In genomic region chr1:224513787-224514209, GRCh38 we compare ENCODE assay signal across 8 cellular contexts.
A peak's percentile ranks its signal among the peaks of the same experiment; 100 is the strongest.
DNase-seq lines count a peak whose midpoint lies in the region; ATAC-seq and TF ChIP-seq lines count a peak whose summit lies in the region.

No MANE protein-coding gene starts in this region.

- no peak overlapping the region for H4K8ac ChIP-seq in neuronal stem cell (ENCODE audit: low read depth, low read length)

- H4K91ac ChIP-seq in neuronal stem cell (ENCODE audit: low read depth, low read length, poor library complexity): no peak overlapping the region

- H3K4me3 Mint-ChIP-seq in activated T-cell treated with anti-CD3 and anti-CD28 coated beads, Interleukin-2, amount 50 U/mL, for 4 hours: no peak overlapping the region

- H3K23ac ChIP-seq in neuronal stem cell (ENCODE audit: low read depth, low read length, poor library complexity): no peak overlapping the region

- in situ Hi-C loops in KBM-7 (cut with MboI; ENCODE audit: low pct_unique_long_range_greater_than_20kb, low sequenced_read_pairs): loop anchor here (25.0 kb wide), 1 partner anchor 349 kb away; no protein-coding TSS in a partner anchor

- H2AFZ ChIP-seq in fibroblast of lung (ENCODE audit: low read length) (peak overlapping the region; percentile 0), neuronal stem cell (ENCODE audit: low read length) (peak overlapping the region; percentile 72)

- no peaks in the 10 kb centered on the region for H3K36me3 Mint-ChIP-seq in activated T-cell treated with anti-CD3 and anti-CD28 coated beads, Interleukin-2, amount 50 U/mL, for 4 hours (ENCODE audit: insufficient read depth)

- no peak overlapping the region for H3K27ac ChIP-seq in DOHH2 (ENCODE audit: low read depth, low read length)
- no peak overlapping the region for H3K27ac ChIP-seq in Peyer's patch
- H3K27ac ChIP-seq in fibroblast of lung (ENCODE audit: insufficient read depth, low read length): no peak overlapping the region
- H3K27ac ChIP-seq in neuronal stem cell (replicated peaks; ENCODE audit: low read length): no peak overlapping the region
- no peak overlapping the region for H3K27ac ChIP-seq in testis

- H2BK120ac ChIP-seq in neuronal stem cell (ENCODE audit: low read depth, low read length): no peak overlapping the region

- no peak overlapping the region for H3K14ac ChIP-seq in neuronal stem cell (ENCODE audit: low read length)

- TF ChIP-seq CTCF in DOHH2 (IDR thresholded peaks at IDR 0.05; ENCODE audit: low read depth, low read length, poor library complexity, severe bottlenecking) (peak; percentile 96), Peyer's patch (IDR thresholded peaks at IDR 0.05) (peak; percentile 54 to 94 (median 88)), fibroblast of lung (conservative IDR thresholded peaks at IDR 0.05 in 1 of 2, IDR thresholded peaks at IDR 0.05 in 1 of 2; ENCODE audit: low read depth in 1 of 2, low read length in 2 of 2) (peak; percentile 83 to 91), testis (IDR thresholded peaks at IDR 0.05) (peak; percentile 75 to 89 (median 86))

- H3K4me1 ChIP-seq in DOHH2 (ENCODE audit: control insufficient read depth, low read length): peaks cover 29% of the 10 kb centered on the region
- no peaks in the 10 kb centered on the region for H3K4me1 ChIP-seq in Peyer's patch
- peaks cover 16% of the 10 kb centered on the region for H3K4me1 ChIP-seq in fibroblast of lung (ENCODE audit: control insufficient read depth, extremely low read depth, insufficient read depth, low read length)
- no peaks in the 10 kb centered on the region for H3K4me1 ChIP-seq in neuronal stem cell (ENCODE audit: control insufficient read depth in 2 of 2, insufficient read depth in 1 of 2, low read depth in 1 of 2, low read length in 2 of 2)
- no peaks in the 10 kb centered on the region for H3K4me1 ChIP-seq in testis

- H2BK15ac ChIP-seq in neuronal stem cell (ENCODE audit: low read length): no peak overlapping the region

- H3K9me3 ChIP-seq in DOHH2 (ENCODE audit: control insufficient read depth, insufficient read depth, low read length): no peaks in the 10 kb centered on the region
- H3K9me3 ChIP-seq in Peyer's patch: no peaks in the 10 kb centered on the region
- no peaks in the 10 kb centered on the region for H3K9me3 ChIP-seq in fibroblast of lung (ENCODE audit: control insufficient read depth, insufficient read depth, low read depth, low read length)
- no peaks in the 10 kb centered on the region for H3K9me3 ChIP-seq in neuronal stem cell (replicated peaks in 1 of 2; ENCODE audit: control insufficient read depth in 2 of 2, insufficient read depth in 1 of 2, low read depth in 1 of 2, low read length in 2 of 2)
- no peaks in the 10 kb centered on the region for H3K9me3 ChIP-seq in testis

- H3K27me3 ChIP-seq in DOHH2 (ENCODE audit: control insufficient read depth, low read length) (no peaks in the 10 kb centered on the region), Peyer's patch (no peaks in the 10 kb centered on the region), fibroblast of lung (ENCODE audit: control insufficient read depth, insufficient read depth, low read length) (no peaks in the 10 kb centered on the region), neuronal stem cell (ENCODE audit: control insufficient read depth in 3 of 3, insufficient read depth in 3 of 3, low read depth in 1 of 3, low read length in 3 of 3) (no peaks in the 10 kb centered on the region), testis (no peaks in the 10 kb centered on the region)

- H3K9ac ChIP-seq in fibroblast of lung (ENCODE audit: insufficient read depth, low read length) (no peak overlapping the region), neuronal stem cell (ENCODE audit: low read depth, low read length, poor library complexity) (no peak overlapping the region)

- H3K27me3 Mint-ChIP-seq in activated T-cell treated with anti-CD3 and anti-CD28 coated beads, Interleukin-2, amount 50 U/mL, for 4 hours (ENCODE audit: low read depth): no peaks in the 10 kb centered on the region

- H3K4me3 ChIP-seq in DOHH2 (ENCODE audit: low read length) (no peak overlapping the region), Peyer's patch (no peak overlapping the region), fibroblast of lung (replicated peaks in 1 of 4; ENCODE audit: control extremely low read depth in 1 of 4, insufficient read depth in 1 of 4, low read depth in 3 of 4, low read length in 4 of 4) (no peak overlapping the region), neuronal stem cell (ENCODE audit: low read length in 2 of 2) (no peak overlapping the region), testis (no peak overlapping the region)

- H3K4me1 Mint-ChIP-seq in activated T-cell treated with anti-CD3 and anti-CD28 coated beads, Interleukin-2, amount 50 U/mL, for 4 hours (ENCODE audit: low read depth): peaks cover 6% of the 10 kb centered on the region

- no peak overlapping the region for H3K4ac ChIP-seq in neuronal stem cell (ENCODE audit: low read length)

- H2BK12ac ChIP-seq in neuronal stem cell (ENCODE audit: low read length): no peak overlapping the region

- WGBS in neuronal stem cell (ENCODE audit: extremely low coverage in 2 of 2, insufficient read length in 2 of 2, insufficient replicate concordance in 1 of 2), 2 donors: no CpG with 5 or more reads among the region's 11 CpGs
- WGBS in testis, 2 donors: 3 to 6% methylated on average over 11 of the region's 11 CpGs

- DNase-seq in KBM-7: peak; percentile 88
- DNase-seq in Peyer's patch: peak; percentile 70 to 92 (median 87)
- peak; percentile 84 for DNase-seq in activated T-cell treated with anti-CD3 and anti-CD28 coated beads, Interleukin-2, amount 50 U/mL, for 4 hours
- DNase-seq in fibroblast of lung (ENCODE audit: low read depth in 2 of 2): peak; percentile 65 to 82
- DNase-seq in neuronal stem cell (ENCODE audit: low spot score): peak; percentile 87
- peak; percentile 90 for DNase-seq in testis

- H3K79me2 ChIP-seq in DOHH2 (ENCODE audit: control insufficient read depth, low read length) (no peaks in the 10 kb centered on the region), fibroblast of lung (ENCODE audit: control insufficient read depth, insufficient read depth, low read length) (no peaks in the 10 kb centered on the region)

- no peaks in the 10 kb centered on the region for H3K79me1 ChIP-seq in neuronal stem cell (ENCODE audit: low read depth, low read length)

- intact Hi-C loops in testis (cut with DNase I; ENCODE audit: low total_unique reads): no loop called here

- H3K36me3 ChIP-seq in DOHH2 (ENCODE audit: control insufficient read depth, low read length) (no peaks in the 10 kb centered on the region), Peyer's patch (no peaks in the 10 kb centered on the region), fibroblast of lung (ENCODE audit: control insufficient read depth, insufficient read depth, low read length) (no peaks in the 10 kb centered on the region), neuronal stem cell (replicated peaks in 1 of 2; ENCODE audit: control insufficient read depth in 2 of 2, insufficient read depth in 2 of 2, low read length in 2 of 2) (no peaks in the 10 kb centered on the region), testis (ENCODE audit: low read depth, missing control alignments) (no peaks in the 10 kb centered on the region)

- no peak for TF ChIP-seq POLR2A in Peyer's patch (IDR thresholded peaks at IDR 0.05)
- no peak for TF ChIP-seq POLR2A in testis (IDR thresholded peaks at IDR 0.05)

- H4K20me1 ChIP-seq in DOHH2 (ENCODE audit: control insufficient read depth, insufficient read depth, low read depth, low read length) (no peaks in the 10 kb centered on the region), fibroblast of lung (ENCODE audit: control insufficient read depth, extremely low read depth, insufficient read depth, low read length) (no peaks in the 10 kb centered on the region)

- H2BK5ac ChIP-seq in neuronal stem cell (ENCODE audit: low read length): no peak overlapping the region

- peak; percentile 99 for ATAC-seq in GM21723 (IDR thresholded peaks at IDR 0.05; ENCODE audit: unreplicated experiment)
- peak; percentile 93 to 95 for ATAC-seq in activated T-cell treated with anti-CD3 and anti-CD28 coated beads, Interleukin-2, amount 50 U/mL, for 4 hours

- H3F3A ChIP-seq in DOHH2 (ENCODE audit: control insufficient read depth, insufficient read depth): no peaks in the 10 kb centered on the region

- H2AK5ac ChIP-seq in neuronal stem cell (ENCODE audit: low read depth, low read length): no peak overlapping the region

- no peaks in the 10 kb centered on the region for H3K9me2 ChIP-seq in DOHH2 (replicated peaks; ENCODE audit: control insufficient read depth, low read length)

- H3K9me3 Mint-ChIP-seq in activated T-cell treated with anti-CD3 and anti-CD28 coated beads, Interleukin-2, amount 50 U/mL, for 4 hours: no peaks in the 10 kb centered on the region

- H3K18ac ChIP-seq in neuronal stem cell (ENCODE audit: low read length): no peak overlapping the region

- H3K4me2 ChIP-seq in DOHH2 (ENCODE audit: low read length): no peak overlapping the region
- H3K4me2 ChIP-seq in fibroblast of lung (ENCODE audit: extremely low read depth, insufficient read depth, low read length): no peak overlapping the region
- H3K4me2 ChIP-seq in neuronal stem cell (ENCODE audit: insufficient read depth, low read length, poor library complexity, severe bottlenecking): no peak overlapping the region
